ENCODE assay signal across 8 cellular contexts in the genomic region with DNA sequence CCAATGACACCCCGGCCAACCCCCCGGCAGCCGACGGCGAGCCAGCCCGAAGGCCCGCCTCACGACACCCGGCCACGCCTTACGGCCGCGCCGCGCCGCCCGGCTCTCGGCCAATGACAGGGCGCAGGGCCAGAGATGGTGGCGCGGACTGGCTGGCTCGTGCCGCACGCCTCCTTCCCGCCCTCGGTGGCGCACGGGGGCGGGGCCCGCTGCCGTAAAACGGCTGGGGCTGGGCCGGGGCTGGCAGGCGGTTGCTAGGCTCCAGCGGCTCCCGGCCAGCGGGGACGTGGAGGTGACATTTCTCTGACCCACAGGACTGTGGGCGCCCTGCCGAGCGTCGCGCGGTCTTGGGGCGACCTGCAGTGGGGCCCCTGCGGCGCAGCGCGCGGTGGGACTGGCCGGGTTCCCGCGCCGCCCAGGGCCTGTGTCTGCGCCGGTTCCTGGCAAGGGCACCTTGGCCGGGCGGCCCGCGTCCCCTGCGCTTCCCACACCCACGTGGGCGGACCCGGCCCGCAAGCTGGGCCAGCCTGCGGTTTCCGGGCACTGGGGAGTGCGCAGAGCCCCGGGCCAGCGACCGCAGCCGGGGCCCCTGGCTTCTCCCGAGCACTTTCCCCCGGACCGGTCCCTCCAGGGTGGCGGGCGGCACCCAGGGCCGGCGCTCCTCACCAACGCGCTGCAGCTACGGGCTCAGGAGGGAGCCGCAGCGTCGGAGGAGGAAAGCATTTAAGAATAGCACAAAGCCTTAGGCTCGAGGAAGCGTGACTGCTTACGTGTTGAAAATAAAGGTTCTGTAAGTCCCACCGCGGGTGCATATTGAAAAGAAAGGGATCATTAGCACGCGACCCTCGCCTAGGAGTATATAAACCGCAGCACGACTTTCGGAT. TPM values are rescaled to one million over a fixed set of nuclear protein-coding genes. Genes with fewer than 3 reads are reported as not detected.
DNase-seq lines count a peak whose midpoint lies in the region; ATAC-seq lines count a peak whose summit lies in the region.

A gene (minus strand): TSS at position 8 of the 884 bp plus-strand sequence. CDS start 64 bp downstream, outside the sequence.

- H3K9me3 Mint-ChIP-seq in IgD-negative memory B cell: no peaks in the 10 kb centered on the region

- peak within 1 kb of the TSS; percentile 91 to 100 (median 97) for H3K4me3 Mint-ChIP-seq in IgD-negative memory B cell

- no peaks in the 10 kb centered on the region for H3K27me3 Mint-ChIP-seq in IgD-negative memory B cell

- H3K4me1 Mint-ChIP-seq in IgD-negative memory B cell: peaks cover 6 to 14% (median 12%) of the 10 kb centered on the region in 3 donors

- H3K36me3 Mint-ChIP-seq in IgD-negative memory B cell: no peaks in the 10 kb centered on the region

- peak; percentile 84 for ATAC-seq in GM21576 (IDR thresholded peaks at IDR 0.05; ENCODE audit: unreplicated experiment)

- H3K27ac Mint-ChIP-seq in IgD-negative memory B cell: peak within 1 kb of the TSS; percentile 89 to 99 (median 95)

- DNase-seq in DMS114 treated with DMSO at 0.1 percent for 48 hours (lab: John Stamatoyannopoulos, UW; ENCODE audit: unreplicated experiment) (peak; percentile 78), OCI-M1 (lab: John Stamatoyannopoulos, UW) (peak; percentile 99), activated T-cell treated with anti-CD3 and anti-CD28 coated beads for 24 hours (ENCODE audit: low read depth) (peak; percentile 97), epidermal melanocyte (ENCODE audit: insufficient read length, low spot score) (peak; percentile 92), middle frontal gyrus (ENCODE audit: extremely low spot score, low spot score) (peak; percentile 94)
- peak; percentile 86 to 88 for DNase-seq in stimulated activated CD8-positive, alpha-beta memory T cell treated with anti-CD3 and anti-CD28 coated beads, Interleukin-2, amount 100 ng/mL, for 1 hour (ENCODE audit: low read depth in 2 of 2)

RNA-seq across cellular contexts. Expression of the gene that starts here (rescaled TPM):
- polyA plus RNA-seq in IgD-negative memory B cell: 38.6 TPM

Comparison
In these comparisons a context has a peak if more than half of its experiments do, and no peak if none do; other contexts are left out.
1. Peak in every context shown above with its lines: DNase-seq and ATAC-seq.